Comparison of ENCODE assay signal across 1 cellular context in the genomic region with DNA sequence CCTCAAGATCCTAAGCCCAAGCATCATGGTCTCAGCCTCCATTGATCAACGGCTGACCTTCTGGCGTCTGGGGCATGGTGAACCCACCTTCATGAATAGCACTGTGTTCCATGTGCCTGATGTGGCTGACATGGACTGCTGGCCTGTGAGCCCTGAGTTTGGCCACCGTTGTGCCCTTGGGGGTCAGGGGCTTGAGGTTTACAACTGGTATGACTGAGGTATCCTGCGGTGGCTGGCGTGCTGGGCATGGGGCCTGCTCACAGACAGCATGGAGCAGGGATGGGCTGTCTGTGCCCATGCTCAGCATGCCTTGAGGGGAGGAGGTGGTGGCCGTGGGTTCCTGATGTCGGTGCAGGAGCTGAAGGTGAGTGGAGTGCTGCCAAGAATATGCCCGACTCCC.
TF ChIP-seq lines count a peak whose summit lies in the region.

No MANE protein-coding gene starts in this region.

TF ChIP-seq in H1, 55 proteins besides CTCF, POLR2A, EP300 and RAD21:
- no peak for TF ChIP-seq CTBP2 (IDR thresholded peaks at IDR 0.05; ENCODE audit: borderline replicate concordance, insufficient read depth, insufficient read length, low read length)
- TF ChIP-seq POLR2AphosphoS5 (IDR thresholded peaks at IDR 0.05; ENCODE audit: low read depth, low read length), result no peak; the same call in 1 of the 2 replicates
- TF ChIP-seq, protein P1, sequence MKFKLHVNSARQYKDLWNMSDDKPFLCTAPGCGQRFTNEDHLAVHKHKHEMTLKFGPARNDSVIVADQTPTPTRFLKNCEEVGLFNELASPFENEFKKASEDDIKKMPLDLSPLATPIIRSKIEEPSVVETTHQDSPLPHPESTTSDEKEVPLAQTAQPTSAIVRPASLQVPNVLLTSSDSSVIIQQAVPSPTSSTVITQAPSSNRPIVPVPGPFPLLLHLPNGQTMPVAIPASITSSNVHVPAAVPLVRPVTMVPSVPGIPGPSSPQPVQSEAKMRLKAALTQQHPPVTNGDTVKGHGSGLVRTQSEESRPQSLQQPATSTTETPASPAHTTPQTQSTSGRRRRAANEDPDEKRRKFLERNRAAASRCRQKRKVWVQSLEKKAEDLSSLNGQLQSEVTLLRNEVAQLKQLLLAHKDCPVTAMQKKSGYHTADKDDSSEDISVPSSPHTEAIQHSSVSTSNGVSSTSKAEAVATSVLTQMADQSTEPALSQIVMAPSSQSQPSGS (IDR thresholded peaks at IDR 0.05; ENCODE audit: low read length), result no peak
- TF ChIP-seq RFX5 (IDR thresholded peaks at IDR 0.05; ENCODE audit: borderline replicate concordance, low read depth, low read length), result no peak
- TF ChIP-seq CHD2 (IDR thresholded peaks at IDR 0.05; ENCODE audit: low read length), result no peak
- TF ChIP-seq BCL11A (IDR thresholded peaks at IDR 0.05; ENCODE audit: low read depth in 2 of 2, low read length in 2 of 2), result no peak
- TF ChIP-seq, protein P2, sequence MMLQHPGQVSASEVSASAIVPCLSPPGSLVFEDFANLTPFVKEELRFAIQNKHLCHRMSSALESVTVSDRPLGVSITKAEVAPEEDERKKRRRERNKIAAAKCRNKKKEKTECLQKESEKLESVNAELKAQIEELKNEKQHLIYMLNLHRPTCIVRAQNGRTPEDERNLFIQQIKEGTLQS (IDR thresholded peaks at IDR 0.05; ENCODE audit: insufficient read depth, low read depth, low read length), result no peak
- TF ChIP-seq JUND (IDR thresholded peaks at IDR 0.05; ENCODE audit: low read length), result no peak
- no peak for TF ChIP-seq HDAC2 (IDR thresholded peaks at IDR 0.05; ENCODE audit: borderline replicate concordance in 1 of 2, low read depth in 2 of 2, low read length in 2 of 2)
- no peak for TF ChIP-seq YY1 (IDR thresholded peaks at IDR 0.05; ENCODE audit: low read depth, low read length)
- no peak for TF ChIP-seq PHF8 (conservative IDR thresholded peaks at IDR 0.05; ENCODE audit: low read depth, low read length)
- no peak for TF ChIP-seq EGR1 (IDR thresholded peaks at IDR 0.05; ENCODE audit: borderline replicate concordance, low read depth, low read length)
- TF ChIP-seq POU5F1 (IDR thresholded peaks at IDR 0.05; ENCODE audit: low read depth, low read length), result no peak
- no peak for TF ChIP-seq RNF2 (IDR thresholded peaks at IDR 0.05; ENCODE audit: borderline replicate concordance, low read depth, low read length, missing control alignments, poor library complexity, severe bottlenecking)
TF ChIP-seq in H1: peak in this region for 0.
